ENCODE assay signal across 1 cellular context in genomic region chr11:9765320-9766101, GRCh38.
TF ChIP-seq lines count a peak whose summit lies in the region.

No MANE protein-coding gene starts in this region.

TF ChIP-seq in HepG2, 621 proteins besides CTCF, POLR2A, EP300 and RAD21 (continued from another document):
- no peak for TF ChIP-seq JDP2 (CRISPR knock-in tag; IDR thresholded peaks at IDR 0.05; ENCODE audit: borderline replicate concordance)
- peak; percentile 89 for TF ChIP-seq DPF2 (CRISPR knock-in tag; IDR thresholded peaks at IDR 0.05; ENCODE audit: borderline replicate concordance, low read depth)
- TF ChIP-seq ZNF704 (CRISPR knock-in tag; IDR thresholded peaks at IDR 0.05; ENCODE audit: borderline replicate concordance), result peak; percentile 68; the same call in 1 of the 2 replicates
- TF ChIP-seq ZKSCAN1 (IDR thresholded peaks at IDR 0.05; ENCODE audit: low read length), result 0 out of 2 replicates have a peak, but pooled peaks have one; percentile 28
- TF ChIP-seq FUBP1 (CRISPR knock-in tag; IDR thresholded peaks at IDR 0.05; ENCODE audit: borderline replicate concordance), result no peak
- no peak for TF ChIP-seq CEBPB (IDR thresholded peaks at IDR 0.05; ENCODE audit: borderline replicate concordance, low read depth, low read length)
- no peak for TF ChIP-seq NFYB (CRISPR knock-in tag; IDR thresholded peaks at IDR 0.05)
- TF ChIP-seq ZNF749 (CRISPR knock-in tag; IDR thresholded peaks at IDR 0.05; ENCODE audit: borderline replicate concordance), result no peak
- TF ChIP-seq HOMEZ (CRISPR knock-in tag; IDR thresholded peaks at IDR 0.05; ENCODE audit: low read depth), result peak; percentile 98
- peak; percentile 77; the same call in 1 of the 2 replicates for TF ChIP-seq RERE (CRISPR knock-in tag; IDR thresholded peaks at IDR 0.05; ENCODE audit: low read depth)
- TF ChIP-seq ZNF816 (CRISPR knock-in tag; IDR thresholded peaks at IDR 0.05; ENCODE audit: borderline replicate concordance), result peak; percentile 91; the same call in 1 of the 2 replicates
- TF ChIP-seq ZNF556 (CRISPR knock-in tag; IDR thresholded peaks at IDR 0.05; ENCODE audit: borderline replicate concordance), result peak; percentile 82
- TF ChIP-seq NKX3-1 (CRISPR knock-in tag; IDR thresholded peaks at IDR 0.05), result peak; percentile 66; the same call in 1 of the 2 replicates
- peak; percentile 53; the same call in 1 of the 2 replicates for TF ChIP-seq ARNT2 (CRISPR knock-in tag; IDR thresholded peaks at IDR 0.05; ENCODE audit: low read depth)
- 0 out of 2 replicates have a peak, but pooled peaks have one; percentile 80 for TF ChIP-seq MTERF4 (CRISPR knock-in tag; IDR thresholded peaks at IDR 0.05)
- no peak for TF ChIP-seq SMAD9 (CRISPR knock-in tag; IDR thresholded peaks at IDR 0.05)
- TF ChIP-seq ZBTB7A (CRISPR knock-in tag; IDR thresholded peaks at IDR 0.05), result peak; percentile 93; the same call in 1 of the 2 replicates
- TF ChIP-seq ZNF614 (CRISPR knock-in tag; IDR thresholded peaks at IDR 0.05; ENCODE audit: borderline replicate concordance), result peak; percentile 91; the same call in 1 of the 2 replicates
- TF ChIP-seq SNRNP70 (IDR thresholded peaks at IDR 0.05; ENCODE audit: low read depth, low read length), result no peak
- no peak for TF ChIP-seq SIN3A (IDR thresholded peaks at IDR 0.05; ENCODE audit: borderline replicate concordance, low read depth, low read length)
